In the genomic region with DNA sequence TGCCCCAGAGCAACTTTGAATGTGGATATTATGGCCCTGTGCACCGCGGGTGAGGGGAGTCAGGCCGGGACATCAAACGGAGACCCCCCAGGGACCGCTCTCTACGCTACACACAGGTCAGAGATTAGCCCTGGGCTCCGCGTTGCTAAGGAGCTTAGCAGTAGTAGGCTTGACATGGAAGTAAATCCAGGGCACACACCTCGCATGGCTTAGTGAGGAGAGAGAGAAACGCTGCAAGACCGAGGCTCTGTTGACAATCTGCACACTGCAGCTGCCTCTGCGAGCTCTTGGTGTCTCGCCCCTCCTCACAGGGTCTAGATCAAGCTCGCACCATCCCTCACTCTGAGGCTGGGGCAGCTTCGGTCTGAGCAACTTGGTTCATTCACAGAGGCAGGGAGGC, we compare ENCODE assay signal across 19 cellular contexts.
A peak's percentile ranks its signal among the peaks of the same experiment; 100 is the strongest.
DNase-seq lines count a peak whose midpoint lies in the region; ATAC-seq, FAIRE-seq and TF ChIP-seq lines count a peak whose summit lies in the region.
"Had no signal": no experiment of that assay in that cellular context is flagged by ENCODE, and none has a peak within 500 bp of the region (broad histone marks: within the 10 kb centered on the region; RNA-seq: fewer than 3 reads in every experiment).

No MANE protein-coding gene starts in this region.

- H3K27me3 ChIP-seq in neural progenitor cell (peaks cover 5% of the 10 kb centered on the region), sigmoid colon (peaks cover 0 to 36% (median 0%) of the 10 kb centered on the region in 3 donors)

- H3K4me1 ChIP-seq in neural progenitor cell (peaks cover 50% of the 10 kb centered on the region), sigmoid colon (no peaks in the 10 kb centered on the region)

- H3K4me3 Mint-ChIP-seq in neural progenitor cell, result peak overlapping the region; percentile 50
- H3K4me3 Mint-ChIP-seq: IgD-negative memory B cell had no signal

- H3K27ac ChIP-seq in neural progenitor cell, result no peak overlapping the region
- no peak overlapping the region for H3K27ac ChIP-seq in sigmoid colon

- H3K4me2 ChIP-seq in neural progenitor cell, result peak overlapping the region; percentile 56

- intact Hi-C loops in sigmoid colon (cut with DNase I), result no loop called here

- H3K9me3 ChIP-seq in neural progenitor cell (ENCODE audit: low read depth) (no peaks in the 10 kb centered on the region), sigmoid colon (no peaks in the 10 kb centered on the region)

- H3F3A ChIP-seq in neural progenitor cell (ENCODE audit: low read depth), result peaks cover 26% of the 10 kb centered on the region

- no peak overlapping the region for H3K9ac ChIP-seq in neural progenitor cell

- no peak for TF ChIP-seq EP300 in sigmoid colon (IDR thresholded peaks at IDR 0.05)

- peaks cover 65% of the 10 kb centered on the region for H3K4me1 Mint-ChIP-seq in neural progenitor cell

- FAIRE-seq in D721Med (lab: Jason Lieb, UNC), result no peak

- no peaks in the 10 kb centered on the region for H3K79me2 ChIP-seq in neural progenitor cell (ENCODE audit: low read depth)

- peaks cover 17% of the 10 kb centered on the region for H3K27me3 Mint-ChIP-seq in neural progenitor cell (ENCODE audit: insufficient read depth, low read depth)
- H3K27me3 Mint-ChIP-seq: IgD-negative memory B cell had no signal

- no peaks in the 10 kb centered on the region for H3K36me3 ChIP-seq in neural progenitor cell
- no peaks in the 10 kb centered on the region for H3K36me3 ChIP-seq in sigmoid colon

- ATAC-seq in GM18511 (IDR thresholded peaks at IDR 0.05; ENCODE audit: unreplicated experiment), result no peak
- no peak for ATAC-seq in stimulated activated naive CD8-positive, alpha-beta T cell treated with anti-CD3 and anti-CD28 coated beads, Interleukin-15, Interleukin-2, amounts not matched to agents 100 U/mL and 50 U/mL, for 24 hours

- peaks cover 2% of the 10 kb centered on the region for H3K9me3 Mint-ChIP-seq in neural progenitor cell
- H3K9me3 Mint-ChIP-seq: IgD-negative memory B cell had no signal

- H3K4me3 ChIP-seq in neural progenitor cell (no peak overlapping the region), sigmoid colon (no peak overlapping the region)

- no peak overlapping the region for H2AFZ ChIP-seq in neural progenitor cell (replicated peaks)

- DNase-seq in D721Med (ENCODE audit: insufficient read length, low spot score) (peak; percentile 54), NCI-H82 (lab: John Stamatoyannopoulos, UW) (peak; percentile 78), iPS-NIHi11 (ENCODE audit: low spot score) (peak; percentile 27), neural progenitor cell (ENCODE audit: low spot score) (peak; percentile 84), sigmoid colon (no peak)
- no peak for DNase-seq in activated naive CD4-positive, alpha-beta T cell treated with anti-CD3 and anti-CD28 coated beads, Interleukin-2, amount 50 U/mL, for 16 hours
- DNase-seq in stimulated activated naive CD8-positive, alpha-beta T cell treated with anti-CD3 and anti-CD28 coated beads, Interleukin-15, Interleukin-2, amounts not matched to agents 100 U/mL and 50 U/mL, for 24 hours, result no peak
- DNase-seq: C1 segment of cervical spinal cord, DMS 273 treated with DMSO at 0.1 percent for 48 hours, H7, Kasumi-1, MM.1S, NCI-H1105, NCI-H1694 treated with DMSO at 0.1 percent for 48 hours, NCI-H2171, NCI-H526, OCI-M1 had no signal

- peaks cover 5% of the 10 kb centered on the region for H4K20me1 ChIP-seq in neural progenitor cell (ENCODE audit: low read depth)

- no peak for TF ChIP-seq POLR2A in sigmoid colon (IDR thresholded peaks at IDR 0.05)

- WGBS in sigmoid colon, 2 donors, result 28 to 34% methylated on average over 15 of the region's 15 CpGs

- peaks cover 4% of the 10 kb centered on the region for H3K36me3 Mint-ChIP-seq in neural progenitor cell
- H3K36me3 Mint-ChIP-seq: IgD-negative memory B cell had no signal

- TF ChIP-seq CTCF in D721Med (IDR thresholded peaks at IDR 0.05; ENCODE audit: insufficient read depth, missing control alignments) (no peak), neural progenitor cell (IDR thresholded peaks at IDR 0.05) (no peak), sigmoid colon (IDR thresholded peaks at IDR 0.05) (no peak)

- peak overlapping the region; percentile 86 for H3K27ac Mint-ChIP-seq in neural progenitor cell
- H3K27ac Mint-ChIP-seq: IgD-negative memory B cell had no signal

Comparison
In these comparisons a context has a peak if more than half of its experiments do, and no peak if none do; other contexts are left out.
1. DNase-seq: peak in D721Med (single experiment), NCI-H82 (single experiment), iPS-NIHi11 (single experiment) and neural progenitor cell (single experiment); none in activated naive CD4-positive, alpha-beta T cell treated with anti-CD3 and anti-CD28 coated beads, Interleukin-2, amount 50 U/mL, for 16 hours (single experiment), stimulated activated naive CD8-positive, alpha-beta T cell treated with anti-CD3 and anti-CD28 coated beads, Interleukin-15, Interleukin-2, amounts not matched to agents 100 U/mL and 50 U/mL, for 24 hours (single experiment) and sigmoid colon (single experiment).